ENCODE assay signal across 16 cellular contexts in the genomic region with DNA sequence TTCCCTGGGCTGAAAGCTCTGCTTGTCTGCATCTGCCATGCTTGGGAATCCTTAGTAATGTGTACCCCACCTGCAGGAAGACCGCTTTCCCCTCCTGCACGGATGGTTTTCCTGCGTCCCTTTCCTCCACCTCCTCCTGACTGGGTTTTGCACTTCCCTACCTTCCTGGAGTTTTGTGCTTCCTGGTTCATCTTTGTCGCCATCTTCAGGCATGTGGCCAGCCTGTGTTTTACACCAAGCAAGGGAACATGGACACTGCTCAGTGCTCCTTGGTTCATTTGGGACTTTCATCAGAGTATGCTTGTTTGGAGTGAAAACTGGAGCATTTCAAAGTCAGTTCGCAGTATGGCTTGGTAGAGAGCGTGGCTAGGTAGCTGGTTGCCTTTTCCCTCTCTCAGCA. TPM values are rescaled to one million over a fixed set of nuclear protein-coding genes. Genes with fewer than 3 reads are reported as not detected.
A peak's percentile ranks its signal among the peaks of the same experiment; 100 is the strongest.
DNase-seq lines count a peak whose midpoint lies in the region; ATAC-seq and TF ChIP-seq lines count a peak whose summit lies in the region.
"Had no signal": no experiment of that assay in that cellular context is flagged by ENCODE, and none has a peak within 500 bp of the region (broad histone marks: within the 10 kb centered on the region; RNA-seq: fewer than 3 reads in every experiment).

No MANE protein-coding gene starts in this region.

- H3K9ac ChIP-seq in GM23248 = no peak overlapping the region

- TF ChIP-seq CTCF in BE2C (IDR thresholded peaks at IDR 0.05; ENCODE audit: low read depth, low read length) (peak; percentile 58), RWPE1 (conservative IDR thresholded peaks at IDR 0.05; ENCODE audit: low read depth) (no peak), foreskin keratinocyte (conservative IDR thresholded peaks at IDR 0.05) (peak; percentile 48), GM13977 (IDR thresholded peaks at IDR 0.05; ENCODE audit: extremely low read depth, insufficient read depth, missing control alignments) (no peak), thyroid gland (IDR thresholded peaks at IDR 0.05) (no peak)

- CTCF ChIA-PET in RWPE1 (lab: Yijun Ruan, JAX) = interaction anchor here (0.6 to 0.8 kb wide), 3 partner anchors 204 to 1085 kb away, joined by 3 to 4 read pairs (median 4); no protein-coding TSS in a partner anchor

- no peaks in the 10 kb centered on the region for H3K27me3 ChIP-seq in BE2C
- H3K27me3 ChIP-seq in GM23248 (replicated peaks; ENCODE audit: insufficient read depth) = peaks cover 10% of the 10 kb centered on the region
- peaks cover 10% of the 10 kb centered on the region for H3K27me3 ChIP-seq in foreskin keratinocyte
- H3K27me3 ChIP-seq in thyroid gland = no peaks in the 10 kb centered on the region
- H3K27me3 ChIP-seq: suprapubic skin had no signal

- no peak overlapping the region for H3K4me2 ChIP-seq in GM23248 (ENCODE audit: unreplicated experiment)

- intact Hi-C loops in thyroid gland (cut with DNase I) = no loop called here

- no peaks in the 10 kb centered on the region for H3F3A ChIP-seq in GM23248 (ENCODE audit: insufficient read depth)

- H3K4me3 ChIP-seq in BE2C (ENCODE audit: low read depth, low read length) (no peak overlapping the region), GM23248 (no peak overlapping the region), thyroid gland (replicated peaks in 1 of 3) (no peak overlapping the region)
- H3K4me3 ChIP-seq: suprapubic skin had no signal

- 62 to 63% methylated on average over 6 of the region's 6 CpGs for WGBS in GM23248 (ENCODE audit: low coverage in 1 of 2, low lambda C conversion rate in 2 of 2, missing lambda C conversion rate in 2 of 2), 2 experiments
- WGBS in thyroid gland, 2 donors = 87 to 91% methylated on average over 6 of the region's 6 CpGs

- POLR2A ChIA-PET in RWPE1 (lab: Yijun Ruan, JAX; ENCODE audit: low non-redundant PET) = no interaction called here

- H3K36me3 ChIP-seq in BE2C (no peaks in the 10 kb centered on the region), GM23248 (ENCODE audit: low read depth) (no peaks in the 10 kb centered on the region), thyroid gland (no peaks in the 10 kb centered on the region)
- H3K36me3 ChIP-seq: suprapubic skin had no signal

- H3K9me3 ChIP-seq in BE2C = no peaks in the 10 kb centered on the region
- H3K9me3 ChIP-seq in GM23248 (ENCODE audit: low read depth) = no peaks in the 10 kb centered on the region
- no peaks in the 10 kb centered on the region for H3K9me3 ChIP-seq in thyroid gland
- H3K9me3 ChIP-seq: suprapubic skin had no signal

- H4K20me1 ChIP-seq in GM23248 (ENCODE audit: insufficient read depth) = no peaks in the 10 kb centered on the region

- H3K27ac ChIP-seq in GM23248 (no peak overlapping the region), RWPE1 (no peak overlapping the region), foreskin keratinocyte (no peak overlapping the region), thyroid gland (no peak overlapping the region)
- H3K27ac ChIP-seq: suprapubic skin had no signal

- DNase-seq in BE2C = peak; percentile 17
- DNase-seq in GM23248 = peak; percentile 6
- peak; percentile 3 for DNase-seq in RWPE1 (ENCODE audit: low spot score)
- DNase-seq in foreskin keratinocyte = no peak
- no peak for DNase-seq in GM13977 (ENCODE audit: low spot score)
- DNase-seq in T1000 (lab: John Stamatoyannopoulos, UW) = no peak
- DNase-seq in DMS79 (lab: John Stamatoyannopoulos, UW) = no peak
- DNase-seq in thyroid gland = no peak
- DNase-seq: activated CD4-positive, alpha-beta T cell treated with anti-CD3 and anti-CD28 coated beads, Interleukin-2, amount 50 U/mL, for 4 hours; activated naive CD4-positive, alpha-beta T cell treated with Interleukin-2 at 50 U/mL for 16 hours; CD8-positive, alpha-beta memory T cell; kidney glomerular epithelial cell; small intestine; T-helper 2 cell had no signal

- H3K4me1 ChIP-seq in BE2C (no peaks in the 10 kb centered on the region), GM23248 (ENCODE audit: insufficient read depth) (no peaks in the 10 kb centered on the region), foreskin keratinocyte (no peaks in the 10 kb centered on the region), thyroid gland (no peaks in the 10 kb centered on the region)
- H3K4me1 ChIP-seq: suprapubic skin had no signal

- no peak for TF ChIP-seq POLR2A in thyroid gland (IDR thresholded peaks at IDR 0.05)

- H2AFZ ChIP-seq in GM23248 = no peak overlapping the region

- in situ Hi-C loops in GM23248 (cut with MboI) (no loop called here), GM13977 (cut with MboI; ENCODE audit: low pct_unique_long_range_greater_than_20kb, low sequenced_read_pairs, unreplicated experiment) (no loop called here)

- no peaks in the 10 kb centered on the region for H3K79me2 ChIP-seq in GM23248 (ENCODE audit: insufficient read depth)

- ATAC-seq in foreskin keratinocyte = no peak

- no peaks in the 10 kb centered on the region for H3K9me2 ChIP-seq in GM23248 (ENCODE audit: insufficient read depth)

RNA-seq across cellular contexts. Expression of a gene that starts 30.7 kb away (rescaled TPM):
- 4.1 TPM for polyA plus RNA-seq in BE2C (2012; ENCODE audit: insufficient read depth, insufficient read length, low read depth)
- not detected in 2 replicates for total RNA-seq in GM23248 (2014; rRNA removed; shearing (Covaris generic))
- polyA plus RNA-seq in GM23248 (2016; fragmentation: Nextera tagmentation; extraction: Ambion mirVana) = not detected in 2 replicates
- total RNA-seq in foreskin keratinocyte = not detected in 2 replicates
- not detected in 2 replicates for polyA plus RNA-seq in foreskin keratinocyte
- total RNA-seq in thyroid gland = not detected
- total RNA-seq: CD8-positive, alpha-beta memory T cell; fibroblast of lung; suprapubic skin had no signal
- polyA plus RNA-seq: CD8-positive, alpha-beta memory T cell; fibroblast of lung; small intestine had no signal

Comparison
In these comparisons a context has a peak if more than half of its experiments do, and no peak if none do; other contexts are left out.
1. DNase-seq: peak in BE2C (single experiment), GM23248 (single experiment) and RWPE1 (single experiment); none in foreskin keratinocyte (0 of 2), GM13977 (single experiment), T1000 (single experiment), DMS79 (single experiment) and thyroid gland (0 of 2).
2. CTCF ChIP-seq: peak in BE2C (single experiment) and foreskin keratinocyte (single experiment); none in RWPE1 (single experiment), GM13977 (single experiment) and thyroid gland (0 of 6).